ENCODE assay signal across 18 cellular contexts in genomic region chrX:15167826-15168225, GRCh38.
"Had no signal": no experiment of that assay in that cellular context is flagged by ENCODE, and none has a peak within 500 bp of the region (broad histone marks: within the 10 kb centered on the region; RNA-seq: fewer than 3 reads in every experiment).

No MANE protein-coding gene starts in this region.

- DNase-seq: activated CD4-positive, alpha-beta memory T cell treated with anti-CD3 and anti-CD28 coated beads, Interleukin-2, amount 10 ng/mL, durations not matched to agents 7 days and 5 days; activated CD4-positive, alpha-beta T cell treated with anti-CD3 and anti-CD28 coated beads, Interleukin-2, amount 10 ng/mL, durations not matched to agents 7 days and 5 days; activated CD4-positive, CD25-positive, alpha-beta regulatory T cell; activated gamma-delta T cell treated with Interleukin-2 at 50 U/mL for 16 hours; activated naive CD4-positive, alpha-beta T cell treated with anti-CD3 and anti-CD28 coated beads, Interleukin-2, amount 10 ng/mL, durations not matched to agents 7 days and 5 days; activated naive CD8-positive, alpha-beta T cell treated with anti-CD3 and anti-CD28 coated beads for 36 hours; activated T-cell treated with anti-CD3 and anti-CD28 coated beads for 4 hours; activated T-cell treated with anti-CD3 and anti-CD28 coated beads, Interleukin-2, amount 50 U/mL, for 48 hours; cortex of kidney; Karpas-422; MM.1S; NCI-H1105; NCI-H1436 treated with DMSO at 0.1 percent for 48 hours; NCI-H1930; NCI-H2107; NCI-H526; SIG-M5; T-helper 1 cell had no signal
